In genomic region chr9:88809371-88809770, GRCh38 we compare ENCODE assay signal across 31 cellular contexts.
DNase-seq lines count a peak whose midpoint lies in the region; ATAC-seq, FAIRE-seq and TF ChIP-seq lines count a peak whose summit lies in the region.
"Had no signal": no experiment of that assay in that cellular context is flagged by ENCODE, and none has a peak within 500 bp of the region (broad histone marks: within the 10 kb centered on the region; RNA-seq: fewer than 3 reads in every experiment).

No MANE protein-coding gene starts in this region.

- H3K4me1 ChIP-seq in K562 (replicated peaks in 1 of 2; ENCODE audit: control insufficient read depth in 2 of 2, insufficient read depth in 2 of 2, low read length in 2 of 2), result peaks cover 0 to 13% of the 10 kb centered on the region in 2 experiments; a peak in 3 of 5 replicates
- H3K4me1 ChIP-seq: BLaER1 treated with 17β-estradiol and CSF1 and Interleukin-3, amounts not matched to agents 10 nM and 100 nM; body of pancreas had no signal

- FAIRE-seq in K562 (lab: Jason Lieb, UNC), result no peak
- FAIRE-seq: colon, D721Med, GM18507, keratinocyte, RCC 7860 had no signal

- DNase-seq in EH (ENCODE audit: low read depth), result peak; percentile 48
- peak; percentile 9 to 31 (median 20) for DNase-seq in K562 (ENCODE audit: extremely low read depth in 1 of 4, low spot score in 3 of 4)
- DNase-seq in fibroblast of villous mesenchyme (ENCODE audit: low read depth), result peak; percentile 81
- no peak for DNase-seq in activated CD8-positive, alpha-beta memory T cell treated with anti-CD3 and anti-CD28 coated beads, Interleukin-2, amount 50 U/mL, for 4 hours
- DNase-seq in SW480 (ENCODE audit: low spot score), result no peak
- no peak for DNase-seq in activated T-cell treated with anti-CD3 and anti-CD28 coated beads, Interleukin-2, amount 50 U/mL, for 48 hours
- DNase-seq: ACHN; activated CD4-positive, alpha-beta T cell treated with anti-CD3 and anti-CD28 coated beads, Interleukin-2, amount 50 U/mL, for 4 hours; activated CD8-positive, alpha-beta memory T cell treated with anti-CD3 and anti-CD28 coated beads, Interleukin-2, amount 50 U/mL, for 48 hours; activated effector memory CD4-positive, alpha-beta T cell treated with Interleukin-2 at 50 U/mL for 16 hours; activated naive CD8-positive, alpha-beta T cell treated with anti-CD3 and anti-CD28 coated beads, Interleukin-2, amount 10 ng/mL, durations not matched to agents 7 days and 5 days; body of pancreas; foreskin keratinocyte; GDM1; H7; hippocampal formation; NCI-H446; NK-92 treated with Interleukin-12 subunit alpha and Interleukin-12 subunit beta, amount 100 ng/mL, for 24 hours; occipital lobe; SK-N-SH; T-helper 9 cell had no signal

- H3K4me3 ChIP-seq in K562, result no peak overlapping the region
- no peak overlapping the region for H3K4me3 ChIP-seq in fibroblast of villous mesenchyme (ENCODE audit: low read depth, low read length)
- H3K4me3 ChIP-seq: BLaER1 treated with 17β-estradiol and CSF1 and Interleukin-3, amounts not matched to agents 10 nM and 100 nM; body of pancreas had no signal

- H2AFZ ChIP-seq in K562 (ENCODE audit: low read depth, low read length), result peak overlapping the region; percentile 94

- no peaks in the 10 kb centered on the region for H3K27me3 ChIP-seq in K562 (ENCODE audit: control insufficient read depth in 2 of 2, insufficient read depth in 2 of 2, low read length in 2 of 2)
- H3K27me3 ChIP-seq: body of pancreas, foreskin keratinocyte had no signal

- H3K36me3 ChIP-seq in K562 (ENCODE audit: control insufficient read depth, insufficient read depth, low read length), result no peaks in the 10 kb centered on the region
- H3K36me3 ChIP-seq: BLaER1 treated with 17β-estradiol and CSF1 and Interleukin-3, amounts not matched to agents 10 nM and 100 nM had no signal

- H3K9me3 Mint-ChIP-seq in nephron, result no peaks in the 10 kb centered on the region
- H3K9me3 Mint-ChIP-seq: activated naive CD8-positive, alpha-beta T cell treated with anti-CD3 and anti-CD28 coated beads, Interleukin-2, amount 10 ng/mL, durations not matched to agents 7 days and 5 days had no signal

- no peak overlapping the region for H3K9ac ChIP-seq in K562 (ENCODE audit: insufficient read depth in 1 of 2, low read depth in 2 of 2, low read length in 2 of 2)
- H3K9ac ChIP-seq: BLaER1 treated with 17β-estradiol and CSF1 and Interleukin-3, amounts not matched to agents 10 nM and 100 nM; SK-N-SH had no signal

- TF ChIP-seq CTCF in K562 (IDR thresholded peaks at IDR 0.05 in 2 of 3, conservative IDR thresholded peaks at IDR 0.05 in 1 of 3; ENCODE audit: insufficient read depth in 2 of 3, low read depth in 1 of 3, low read length in 3 of 3), result no peak
- no peak for TF ChIP-seq CTCF in fibroblast of villous mesenchyme (IDR thresholded peaks at IDR 0.05; ENCODE audit: insufficient read depth, low read depth, low read length)
- TF ChIP-seq CTCF in nephron (IDR thresholded peaks at IDR 0.05; ENCODE audit: unreplicated experiment in 3 of 3), result no peak

- TF ChIP-seq RAD21 in K562 (CRISPR knock-in tag; conservative IDR thresholded peaks at IDR 0.05 in 1 of 2, IDR thresholded peaks at IDR 0.05 in 1 of 2), result no peak

- no peaks in the 10 kb centered on the region for H3K9me3 ChIP-seq in K562 (replicated peaks; ENCODE audit: control insufficient read depth, insufficient read depth, low read depth, low read length)
- H3K9me3 ChIP-seq: body of pancreas, SK-N-SH had no signal

- ATAC-seq in K562 (peak; percentile 72), HG03342 (IDR thresholded peaks at IDR 0.05; ENCODE audit: unreplicated experiment) (no peak)
- ATAC-seq: body of pancreas, foreskin keratinocyte, WTC11 had no signal

- peaks cover 5% of the 10 kb centered on the region for H3K27me3 Mint-ChIP-seq in nephron (ENCODE audit: low read depth)

- H3K9me1 ChIP-seq in K562 (ENCODE audit: control insufficient read depth, insufficient read depth, low read length), result no peaks in the 10 kb centered on the region

- no peak overlapping the region for H3K4me3 Mint-ChIP-seq in nephron
- H3K4me3 Mint-ChIP-seq: activated naive CD8-positive, alpha-beta T cell treated with anti-CD3 and anti-CD28 coated beads, Interleukin-2, amount 10 ng/mL, durations not matched to agents 7 days and 5 days; type B pancreatic cell; WTC11 had no signal

- H3K27ac Mint-ChIP-seq in nephron, result peak overlapping the region; percentile 87 to 95 (median 92)
- H3K27ac Mint-ChIP-seq: activated naive CD8-positive, alpha-beta T cell treated with anti-CD3 and anti-CD28 coated beads, Interleukin-2, amount 10 ng/mL, durations not matched to agents 7 days and 5 days; type B pancreatic cell; WTC11 had no signal

- H3K36me3 Mint-ChIP-seq in nephron (ENCODE audit: low read depth), result no peaks in the 10 kb centered on the region
- H3K36me3 Mint-ChIP-seq: activated naive CD8-positive, alpha-beta T cell treated with anti-CD3 and anti-CD28 coated beads, Interleukin-2, amount 10 ng/mL, durations not matched to agents 7 days and 5 days; type B pancreatic cell; WTC11 had no signal

- H3K4me2 ChIP-seq in K562 (ENCODE audit: insufficient read depth, low read length), result 0 out of 2 replicates have a peak overlapping the region, but pooled peaks have one; percentile 25
- H3K4me2 ChIP-seq: BLaER1 treated with 17β-estradiol and CSF1 and Interleukin-3, amounts not matched to agents 10 nM and 100 nM; SK-N-SH had no signal

- peak overlapping the region; percentile 1; the same call in 1 of the 3 replicates for H3K27ac ChIP-seq in K562 (ENCODE audit: extremely low read depth, low read depth, low read length)
- H3K27ac ChIP-seq: BLaER1 treated with 17β-estradiol and CSF1 and Interleukin-3, amounts not matched to agents 10 nM and 100 nM; body of pancreas; foreskin keratinocyte had no signal

- H3K79me2 ChIP-seq in K562 (ENCODE audit: control insufficient read depth, insufficient read depth, low read length), result no peaks in the 10 kb centered on the region

- 13% methylated on average over 4 of the region's 4 CpGs for WGBS in K562 (ENCODE audit: insufficient coverage, low coverage, missing lambda C conversion rate)

- POLR2A ChIA-PET in K562 (lab: Yijun Ruan, JAX), result no interaction called here

- in situ Hi-C loops in K562 (cut with MboI), result no loop called here

- CTCF ChIA-PET in K562 (lab: Yijun Ruan, JAX; ENCODE audit: low intra/inter-chr PET ratio), result no interaction called here

- H3K4me1 Mint-ChIP-seq in nephron, result peaks cover 47% of the 10 kb centered on the region
- H3K4me1 Mint-ChIP-seq: activated naive CD8-positive, alpha-beta T cell treated with anti-CD3 and anti-CD28 coated beads, Interleukin-2, amount 10 ng/mL, durations not matched to agents 7 days and 5 days had no signal

- intact Hi-C loops in K562 (cut with micrococcal nuclease), result no loop called here

- BruUV-seq in K562 (replicated peaks; lab: Mats Ljungman, UMichigan), result no TSS peak

- no peak for TF ChIP-seq EP300 in K562 (IDR thresholded peaks at IDR 0.05; ENCODE audit: low read length)

- no peaks in the 10 kb centered on the region for H4K20me1 ChIP-seq in K562 (replicated peaks; ENCODE audit: control insufficient read depth, insufficient read depth, low read length)
- H4K20me1 ChIP-seq: BLaER1 treated with 17β-estradiol and CSF1 and Interleukin-3, amounts not matched to agents 10 nM and 100 nM had no signal

- no peak for TF ChIP-seq POLR2A in K562 (conservative IDR thresholded peaks at IDR 0.05)

TF ChIP-seq in K562, 482 proteins besides CTCF, POLR2A, EP300 and RAD21 (continues in another document):
- TF ChIP-seq ZNF778 (CRISPR knock-in tag; IDR thresholded peaks at IDR 0.05), result no peak
- TF ChIP-seq ZZZ3 (IDR thresholded peaks at IDR 0.05), result no peak
- no peak for TF ChIP-seq TEAD1 (CRISPR knock-in tag; IDR thresholded peaks at IDR 0.05)
- no peak for TF ChIP-seq PRMT5 (CRISPR knock-in tag; IDR thresholded peaks at IDR 0.05)
- 0 out of 2 replicates have a peak, but pooled peaks have one; percentile 19 for TF ChIP-seq TCF3 (CRISPR knock-in tag; IDR thresholded peaks at IDR 0.05)
- TF ChIP-seq SLC30A9 (CRISPR knock-in tag; IDR thresholded peaks at IDR 0.05), result no peak
- no peak for TF ChIP-seq JUN (IDR thresholded peaks at IDR 0.05; ENCODE audit: borderline replicate concordance, low read depth, low read length)
- TF ChIP-seq JUN (CRISPR knock-in tag; IDR thresholded peaks at IDR 0.05; ENCODE audit: borderline replicate concordance), result no peak
- TF ChIP-seq ARNT (IDR thresholded peaks at IDR 0.05), result no peak
- TF ChIP-seq HCFC1 (IDR thresholded peaks at IDR 0.05; ENCODE audit: low read depth, low read length), result no peak
- no peak for TF ChIP-seq ARID4B (CRISPR knock-in tag; IDR thresholded peaks at IDR 0.05)
- TF ChIP-seq SMAD4 (CRISPR knock-in tag; conservative IDR thresholded peaks at IDR 0.05), result peak; percentile 24; the same call in 1 of the 2 replicates
- no peak for TF ChIP-seq KLF1 (tag; IDR thresholded peaks at IDR 0.05)

Comparison
In these comparisons a context has a peak if more than half of its experiments do, and no peak if none do; other contexts are left out.
1. DNase-seq: peak in EH (single experiment), K562 (4 of 4) and fibroblast of villous mesenchyme (single experiment); none in activated CD8-positive, alpha-beta memory T cell treated with anti-CD3 and anti-CD28 coated beads, Interleukin-2, amount 50 U/mL, for 4 hours (single experiment), SW480 (single experiment) and activated T-cell treated with anti-CD3 and anti-CD28 coated beads, Interleukin-2, amount 50 U/mL, for 48 hours (0 of 2).